ENCODE assay signal across 9 cellular contexts in the genomic region with DNA sequence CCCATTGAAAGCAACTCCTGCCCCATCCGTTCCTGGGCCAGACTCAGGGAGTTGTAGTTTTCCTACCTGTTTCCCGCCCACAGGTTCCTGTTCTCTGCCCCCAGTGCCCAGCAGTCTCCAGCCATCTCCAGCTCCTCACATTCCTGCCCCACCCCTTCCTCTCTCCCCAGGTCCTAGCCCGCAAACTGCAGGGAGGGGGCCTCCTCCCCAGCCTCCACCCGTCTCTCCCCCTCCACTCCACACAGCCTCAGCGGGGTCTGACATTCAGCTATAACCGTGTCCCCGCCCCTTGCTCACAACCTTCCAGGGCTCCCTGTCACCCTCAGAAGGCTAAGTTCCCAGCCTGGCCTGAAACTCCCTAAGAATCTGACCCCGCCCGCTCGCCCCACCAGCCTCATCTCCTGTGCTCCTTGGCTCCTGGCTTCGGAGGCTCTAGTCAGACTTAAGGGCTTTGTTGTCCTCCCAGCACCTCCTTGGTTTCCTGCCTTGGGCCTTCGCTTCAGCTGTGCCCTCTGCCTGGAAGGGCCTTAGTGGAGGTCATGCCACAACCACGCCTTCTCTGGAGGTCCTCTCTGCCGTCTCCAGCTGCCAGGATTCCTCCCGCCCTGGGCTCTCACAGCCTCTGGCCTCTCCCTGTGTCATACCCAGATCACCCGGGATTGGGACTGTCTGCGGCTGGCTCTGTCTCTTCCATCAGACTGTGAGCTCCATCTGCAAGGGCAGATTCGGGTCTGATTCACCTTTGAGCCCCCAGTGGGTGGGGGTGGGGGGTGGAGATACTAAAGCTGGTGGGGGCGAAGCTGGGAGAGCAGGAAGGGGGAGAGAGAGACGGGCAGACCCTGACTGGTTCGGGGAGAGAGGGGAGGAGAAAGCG. TPM values are rescaled to one million over a fixed set of nuclear protein-coding genes. Genes with fewer than 3 reads are reported as not detected.
A peak's percentile ranks its signal among the peaks of the same experiment; 100 is the strongest.
DNase-seq lines count a peak whose midpoint lies in the region; ATAC-seq, FAIRE-seq and TF ChIP-seq lines count a peak whose summit lies in the region.
"Had no signal": no experiment of that assay in that cellular context is flagged by ENCODE, and none has a peak within 500 bp of the region (broad histone marks: within the 10 kb centered on the region; RNA-seq: fewer than 3 reads in every experiment).

No MANE protein-coding gene starts in this region.

- CTCF ChIA-PET in A549 (lab: Yijun Ruan, JAX): interaction anchor here (0.6 to 3.2 kb wide), 8 partner anchors 11 to 1101 kb away, joined by 3 to 28 read pairs (median 4); no protein-coding TSS in a partner anchor
- CTCF ChIA-PET in naive thymus-derived CD4-positive, alpha-beta T cell (lab: Charles Lee): no interaction called here

- DNase-seq in A549 (ENCODE audit: low read depth in 1 of 2, low spot score in 1 of 2): peak; percentile 68 to 73
- DNase-seq in HAP-1 (ENCODE audit: low spot score in 2 of 2): peak; percentile 28 to 70
- DNase-seq in WERI-Rb-1: peak; percentile 59
- peak; percentile 51 for DNase-seq in fibroblast of peridontal ligament (ENCODE audit: extremely low read depth)
- DNase-seq in naive thymus-derived CD4-positive, alpha-beta T cell: no peak
- no peak for DNase-seq in LoVo (ENCODE audit: low spot score)
- no peak for DNase-seq in COLO829 (ENCODE audit: low spot score)
- DNase-seq in GM19239 (ENCODE audit: insufficient read length, low spot score): no peak
- DNase-seq: naive B cell had no signal

- FAIRE-seq in A549 (lab: Jason Lieb, UNC) (no peak), GM19239 (lab: Jason Lieb, UNC) (no peak)

- H3K27ac ChIP-seq in A549 (peak overlapping the region; percentile 95 to 100), WERI-Rb-1 (peak overlapping the region; percentile 83)
- peak overlapping the region; percentile 93 for H3K27ac ChIP-seq in naive thymus-derived CD4-positive, alpha-beta T cell (ENCODE audit: low read depth, low read length)

- TF ChIP-seq EP300 in A549 (IDR thresholded peaks at IDR 0.05): no peak

- POLR2A ChIA-PET in A549 (lab: Yijun Ruan, JAX): interaction anchor here (0.6 to 3.7 kb wide), 7 partner anchors 16 to 348 kb away, joined by 3 to 29 read pairs (median 6); partner anchors contain the start of gene ZNF175
- POLR2A ChIA-PET in naive thymus-derived CD4-positive, alpha-beta T cell (lab: Charles Lee): interaction anchor here (2.0 to 3.4 kb wide), 2 partner anchors 10 to 16 kb away, joined by 5 to 12 read pairs; no protein-coding TSS in a partner anchor

- H3K9me3 ChIP-seq in A549: 0 out of 3 replicates have a peak, but pooled peaks cover 4% of the 10 kb centered on the region
- no peaks in the 10 kb centered on the region for H3K9me3 ChIP-seq in HAP-1
- H3K9me3 ChIP-seq in WERI-Rb-1 (ENCODE audit: severe bottlenecking): peaks cover 5% of the 10 kb centered on the region
- H3K9me3 ChIP-seq in naive thymus-derived CD4-positive, alpha-beta T cell (ENCODE audit: control insufficient read depth in 2 of 3, low read length in 3 of 3): peaks cover 0 to 5% (median 0%) of the 10 kb centered on the region in 3 experiments

- TF ChIP-seq CTCF in A549 (IDR thresholded peaks at IDR 0.05) (no peak), WERI-Rb-1 (IDR thresholded peaks at IDR 0.05; ENCODE audit: low read depth, low read length) (no peak)

- H3K36me3 ChIP-seq in HAP-1 (replicated peaks): no peaks in the 10 kb centered on the region; the same call in 1 of the 2 replicates
- H3K36me3 ChIP-seq in WERI-Rb-1: peaks cover 1% of the 10 kb centered on the region; the same call in 1 of the 2 replicates
- H3K36me3 ChIP-seq in naive thymus-derived CD4-positive, alpha-beta T cell (ENCODE audit: control insufficient read depth in 2 of 3, insufficient read depth in 3 of 3, low read length in 3 of 3): no peaks in the 10 kb centered on the region

- WGBS in A549 (ENCODE audit: missing lambda C conversion rate): 2% methylated on average over 19 of the region's 22 CpGs

- peaks cover 0 to 8% (median 6%) of the 10 kb centered on the region in 5 donors for H3K36me3 Mint-ChIP-seq in naive thymus-derived CD4-positive, alpha-beta T cell

- intact Hi-C loops in naive thymus-derived CD4-positive, alpha-beta T cell (cut with micrococcal nuclease): loop anchor here in 1 of 2 donors (5.0 kb wide), 1 partner anchor 96 kb away; no protein-coding TSS in a partner anchor

- H3K4me3 ChIP-seq in A549 (peak overlapping the region; percentile 77), HAP-1 (peak overlapping the region; percentile 51), WERI-Rb-1 (ENCODE audit: low read depth, low read length) (peak overlapping the region; percentile 82)
- H3K4me3 ChIP-seq in naive thymus-derived CD4-positive, alpha-beta T cell (ENCODE audit: low read length): no peak overlapping the region

- peaks cover 34% of the 10 kb centered on the region for H3K4me1 ChIP-seq in A549
- H3K4me1 ChIP-seq in HAP-1: peaks cover 10% of the 10 kb centered on the region
- H3K4me1 ChIP-seq in naive thymus-derived CD4-positive, alpha-beta T cell (ENCODE audit: control insufficient read depth in 2 of 2, insufficient read depth in 2 of 2, low read length in 2 of 2): peaks cover 0 to 5% of the 10 kb centered on the region in 2 donors

- TF ChIP-seq POLR2A in A549 (IDR thresholded peaks at IDR 0.05; ENCODE audit: low read length): peak; percentile 41; the same call in 1 of the 2 replicates

- peak overlapping the region; percentile 72 to 91 (median 81) for H3K27ac Mint-ChIP-seq in naive thymus-derived CD4-positive, alpha-beta T cell

- in situ Hi-C loops in HAP-1 (cut with MboI; ENCODE audit: low sequenced_read_pairs): no loop called here

- H3K27me3 ChIP-seq in HAP-1 (ENCODE audit: low read depth) (no peaks in the 10 kb centered on the region), WERI-Rb-1 (ENCODE audit: insufficient read depth, low read depth, severe bottlenecking) (no peaks in the 10 kb centered on the region)
- no peaks in the 10 kb centered on the region for H3K27me3 ChIP-seq in naive thymus-derived CD4-positive, alpha-beta T cell (ENCODE audit: control insufficient read depth in 2 of 2, insufficient read depth in 2 of 2, low read length in 2 of 2)

- H3K9me3 Mint-ChIP-seq in naive thymus-derived CD4-positive, alpha-beta T cell: peaks cover 0 to 25% (median 10%) of the 10 kb centered on the region in 11 donors

- H3K4me1 Mint-ChIP-seq in naive thymus-derived CD4-positive, alpha-beta T cell: peaks cover 17 to 25% (median 19%) of the 10 kb centered on the region in 7 donors

- peak overlapping the region; percentile 98 for H3K4me2 ChIP-seq in A549

- TF ChIP-seq RAD21 in A549 (conservative IDR thresholded peaks at IDR 0.05 in 1 of 2, IDR thresholded peaks at IDR 0.05 in 1 of 2): no peak; a peak in 1 of 5 replicates

- peak overlapping the region; percentile 64 to 99 (median 90) for H3K4me3 Mint-ChIP-seq in naive thymus-derived CD4-positive, alpha-beta T cell

- H3K27me3 Mint-ChIP-seq in naive thymus-derived CD4-positive, alpha-beta T cell: peaks cover 0 to 30% (median 5%) of the 10 kb centered on the region in 5 donors

- ATAC-seq in A549: peak; percentile 44 to 59
- no peak for ATAC-seq in naive thymus-derived CD4-positive, alpha-beta T cell

TF ChIP-seq in A549, 52 proteins besides CTCF, POLR2A, EP300 and RAD21:
- TF ChIP-seq ESRRA (IDR thresholded peaks at IDR 0.05; ENCODE audit: borderline replicate concordance, low read length) (0 out of 2 replicates have a peak, but pooled peaks have one; percentile 22), HEYL (CRISPR knock-in tag; IDR thresholded peaks at IDR 0.05) (no peak), CBX2 (IDR thresholded peaks at IDR 0.05; ENCODE audit: borderline replicate concordance, low read depth) (no peak)
- TF ChIP-seq, protein P1, sequence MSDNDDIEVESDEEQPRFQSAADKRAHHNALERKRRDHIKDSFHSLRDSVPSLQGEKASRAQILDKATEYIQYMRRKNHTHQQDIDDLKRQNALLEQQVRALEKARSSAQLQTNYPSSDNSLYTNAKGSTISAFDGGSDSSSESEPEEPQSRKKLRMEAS (IDR thresholded peaks at IDR 0.05): peak; percentile 59
TF ChIP-seq in A549: peak in this region for 2.

RNA-seq across cellular contexts. Expression of gene SPACA6, which starts 5.1 kb away (rescaled TPM):
- polyA plus RNA-seq in A549 (2011; rRNA removed): 9.5 and 12.0 TPM in 2 replicates
- 22.2 and 26.1 TPM in 2 replicates for polyA plus RNA-seq in A549 (2012; cell fraction: cytosol; rRNA removed)
- polyA plus RNA-seq in A549 (2012; cell fraction: nucleus; rRNA removed): 73.5 and 87.0 TPM in 2 replicates
- 26.5 to 45.9 TPM (median 36.4 TPM) in 3 replicates for polyA plus RNA-seq in A549 (2017; fragmentation: RNase III; extraction: RNeasy Plus Mini Kit Qiagen cat#74134 plus additional on column Dnase treatment)
- polyA minus RNA-seq in A549 (2011; rRNA and poly(A)+ RNA removed): 8.7 and 10.0 TPM in 2 replicates
- total RNA-seq in naive thymus-derived CD4-positive, alpha-beta T cell: 10 to 100 TPM in 1 of 5 experiments, 1 to 10 TPM in 4; 7.2 to 11.5 (median 8.0) TPM
- 1 to 10 TPM; 2.0 to 4.9 TPM for polyA plus RNA-seq in naive thymus-derived CD4-positive, alpha-beta T cell

RNA-seq across cellular contexts. Expression of gene HAS1, which starts 35.8 kb away (rescaled TPM):
- not detected in 2 replicates for polyA plus RNA-seq in A549 (2011; rRNA removed)
- polyA plus RNA-seq in A549 (2012; cell fraction: cytosol; rRNA removed): not detected in 2 replicates
- polyA plus RNA-seq in A549 (2012; cell fraction: nucleus; rRNA removed): not detected in 2 replicates
- not detected in 3 replicates for polyA plus RNA-seq in A549 (2017; fragmentation: RNase III; extraction: RNeasy Plus Mini Kit Qiagen cat#74134 plus additional on column Dnase treatment)
- not detected in 2 replicates for polyA minus RNA-seq in A549 (2011; rRNA and poly(A)+ RNA removed)
- not detected for total RNA-seq in naive thymus-derived CD4-positive, alpha-beta T cell
- under 1 TPM; 0.11 to 0.90 TPM for polyA plus RNA-seq in naive thymus-derived CD4-positive, alpha-beta T cell

RNA-seq across cellular contexts. Expression of gene SIGLEC14, which starts 41.4 kb away (rescaled TPM):
- polyA plus RNA-seq in A549 (2011; rRNA removed) (0.03 TPM in 1 of 2 replicates, not detected in the other), A549 (2017; fragmentation: RNase III; extraction: RNeasy Plus Mini Kit Qiagen cat#74134 plus additional on column Dnase treatment) (not detected in 3 replicates)
- polyA plus RNA-seq in A549 (2012; cell fraction: cytosol; rRNA removed): 0.04 TPM in 1 of 2 replicates, not detected in the other
- 0.04 TPM in 2 replicates for polyA plus RNA-seq in A549 (2012; cell fraction: nucleus; rRNA removed)
- not detected in 2 replicates for polyA minus RNA-seq in A549 (2011; rRNA and poly(A)+ RNA removed)
- total RNA-seq in naive thymus-derived CD4-positive, alpha-beta T cell: 10 to 100 TPM in 1 of 5 experiments, 1 to 10 TPM in 3, not detected in 1; 1.1 to 43.8 (median 1.8) TPM
- polyA plus RNA-seq in naive thymus-derived CD4-positive, alpha-beta T cell: under 1 TPM in 1 of 2 donors, not detected in 1; 0.08 TPM

RNA-seq across cellular contexts. Expression of gene SIGLEC5, which starts 57.8 kb away (rescaled TPM):
- polyA plus RNA-seq in A549 (2011; rRNA removed): not detected in 2 replicates
- not detected in 2 replicates for polyA plus RNA-seq in A549 (2012; cell fraction: cytosol; rRNA removed)
- not detected in 2 replicates for polyA plus RNA-seq in A549 (2012; cell fraction: nucleus; rRNA removed)
- not detected in 3 replicates for polyA plus RNA-seq in A549 (2017; fragmentation: RNase III; extraction: RNeasy Plus Mini Kit Qiagen cat#74134 plus additional on column Dnase treatment)
- polyA minus RNA-seq in A549 (2011; rRNA and poly(A)+ RNA removed): not detected in 2 replicates
- 1 to 10 TPM in 1 of 5 experiments, under 1 TPM in 1, not detected in 3; 0.24 to 2.4 TPM for total RNA-seq in naive thymus-derived CD4-positive, alpha-beta T cell
- polyA plus RNA-seq in naive thymus-derived CD4-positive, alpha-beta T cell: not detected

Comparison
In these comparisons a context has a peak if more than half of its experiments do, and no peak if none do; other contexts are left out.
1. DNase-seq: peak in A549 (2 of 2), HAP-1 (2 of 2), WERI-Rb-1 (single experiment) and fibroblast of peridontal ligament (single experiment); none in naive thymus-derived CD4-positive, alpha-beta T cell (0 of 9), LoVo (single experiment), COLO829 (single experiment) and GM19239 (single experiment).
2. Peak in every context shown above with its lines, with median percentiles within 50 percentile points of each other: H3K27ac ChIP-seq.